In the genomic region with DNA sequence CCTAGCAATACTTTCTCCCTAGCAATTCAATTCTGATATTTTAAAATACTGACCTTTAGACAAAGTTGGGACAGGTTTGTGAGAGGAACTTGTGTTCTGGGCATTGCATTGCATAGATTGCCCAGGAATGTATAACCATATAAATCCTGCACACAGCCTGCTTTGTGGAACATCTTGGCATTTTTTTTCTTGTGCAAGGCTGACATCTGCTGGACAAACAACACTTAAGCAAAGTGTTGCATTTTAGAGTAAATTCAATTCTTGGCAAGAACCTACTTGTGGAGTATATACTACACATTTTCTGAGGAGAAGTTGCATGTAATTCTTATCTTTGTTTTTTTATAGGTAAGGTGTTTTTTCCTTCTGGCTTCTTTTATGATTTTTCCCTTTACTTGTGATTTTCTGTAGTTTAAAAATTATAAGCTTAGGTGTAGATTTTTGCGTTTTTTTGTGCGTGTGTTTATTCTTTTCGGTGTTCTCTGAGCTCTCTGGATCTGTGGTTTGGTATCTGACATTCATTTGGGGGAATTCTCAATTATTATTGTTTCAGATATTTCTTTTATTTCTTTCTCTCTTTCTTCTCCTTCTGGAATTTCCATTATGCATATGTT, we compare ENCODE assay signal across 8 cellular contexts. TPM values are rescaled to one million over a fixed set of nuclear protein-coding genes. Genes with fewer than 3 reads are reported as not detected.
DNase-seq lines count a peak whose midpoint lies in the region; ATAC-seq and TF ChIP-seq lines count a peak whose summit lies in the region.

No MANE protein-coding gene starts in this region.

- no peak overlapping the region for H3K4me3 Mint-ChIP-seq in WTC11
- H3K4me3 Mint-ChIP-seq in endothelial cell (ENCODE audit: unreplicated experiment): no peak overlapping the region

- peaks cover 24% of the 10 kb centered on the region for H3K4me1 Mint-ChIP-seq in WTC11
- H3K4me1 Mint-ChIP-seq in endothelial cell (ENCODE audit: unreplicated experiment): peaks cover 6% of the 10 kb centered on the region

- H3K9ac ChIP-seq in HCT116 (ENCODE audit: low read length): no peak overlapping the region

- H3K9me3 ChIP-seq in HCT116 (ENCODE audit: control insufficient read depth in 1 of 2, insufficient read depth in 1 of 2, low read depth in 1 of 2, low read length in 2 of 2) (no peaks in the 10 kb centered on the region), upper lobe of right lung (no peaks in the 10 kb centered on the region)

- H3K27ac ChIP-seq in HCT116 (ENCODE audit: low read depth, low read length) (no peak overlapping the region), upper lobe of right lung (no peak overlapping the region)

- DNase-seq in DMS114 treated with DMSO at 0.1 percent for 48 hours (lab: John Stamatoyannopoulos, UW; ENCODE audit: unreplicated experiment): peak; percentile 79
- peak; percentile 53 for DNase-seq in HCT116 (ENCODE audit: low read depth, low spot score)
- peak; percentile 41 for DNase-seq in NCI-H2196 treated with DMSO at 0.1 percent for 48 hours (lab: John Stamatoyannopoulos, UW; ENCODE audit: unreplicated experiment)
- peak; percentile 33 for DNase-seq in WTC11 (ENCODE audit: low spot score)
- peak; percentile 55 for DNase-seq in endothelial cell (ENCODE audit: low spot score)
- peak; percentile 54 for DNase-seq in middle frontal gyrus (ENCODE audit: extremely low spot score, low spot score)
- DNase-seq in upper lobe of right lung: no peak
- DNase-seq in lower leg skin (ENCODE audit: low spot score in 2 of 2): no peak

- BruUV-seq in HCT116 (replicated peaks; lab: Mats Ljungman, UMichigan): no TSS peak

- no peaks in the 10 kb centered on the region for H4K20me1 ChIP-seq in HCT116 (ENCODE audit: insufficient read depth)

- H3K4me1 ChIP-seq in HCT116 (ENCODE audit: control insufficient read depth in 1 of 2, insufficient read depth in 2 of 2, low read length in 2 of 2) (no peaks in the 10 kb centered on the region), upper lobe of right lung (no peaks in the 10 kb centered on the region)

- TF ChIP-seq POLR2A in HCT116 (IDR thresholded peaks at IDR 0.05; ENCODE audit: borderline replicate concordance, extremely low read depth, insufficient read depth, insufficient read length) (no peak), lower leg skin (IDR thresholded peaks at IDR 0.05) (no peak)

- intact Hi-C loops in HCT116 (cut with micrococcal nuclease) (loop anchor here (1.0 to 5.0 kb wide), 5 partner anchors 104 to 361 kb away; a partner anchor contains a TSS), upper lobe of right lung (cut with DNase I) (loop anchor here (10.0 kb wide), 1 partner anchor 213 kb away; no protein-coding TSS in a partner anchor), lower leg skin (cut with DNase I; ENCODE audit: low total_unique reads) (loop anchor here (10.0 kb wide), 2 partner anchors 203 to 253 kb away; no protein-coding TSS in a partner anchor)

- RAD21 ChIA-PET in HCT116 (lab: Charles Lee; ENCODE audit: low non-redundant PET in 1 of 2, low total read pairs in 2 of 2, uncharacterized antibody in 2 of 2, unreplicated experiment in 2 of 2): interaction anchor here in 1 of 2 experiments (1.0 kb wide), 1 partner anchor 198 kb away, joined by 5 read pairs; no protein-coding TSS in a partner anchor

- H3K4me3 ChIP-seq in HCT116 (replicated peaks in 1 of 2; ENCODE audit: low read depth in 1 of 2, low read length in 2 of 2) (no peak overlapping the region), upper lobe of right lung (no peak overlapping the region), lower leg skin (ENCODE audit: low read depth, poor library complexity, severe bottlenecking) (no peak overlapping the region)

- H3K9me3 Mint-ChIP-seq in WTC11 (no peaks in the 10 kb centered on the region), endothelial cell (ENCODE audit: unreplicated experiment) (no peaks in the 10 kb centered on the region)

- H3K36me3 Mint-ChIP-seq in WTC11 (no peaks in the 10 kb centered on the region), endothelial cell (ENCODE audit: low read depth, unreplicated experiment) (no peaks in the 10 kb centered on the region)

- H2AFZ ChIP-seq in HCT116 (ENCODE audit: low read depth, low read length, poor library complexity, severe bottlenecking): no peak overlapping the region

- ATAC-seq in HCT116 (peak; percentile 76), WTC11 (no peak; the same call in 1 of the 2 replicates), upper lobe of right lung (peak; percentile 77)

- CTCF ChIA-PET in HCT116 (lab: Charles Lee) (interaction anchor here (0.7 to 6.3 kb wide), 11 partner anchors 11 to 378 kb away, joined by 3 to 85 read pairs (median 3); a partner anchor contains a TSS), WTC11 (lab: Charles Lee) (interaction anchor here (0.7 to 3.4 kb wide), 10 partner anchors 34 to 269 kb away, joined by 3 to 37 read pairs (median 5); a partner anchor contains a TSS)

- 65 to 93% methylated on average over 3 of the region's 3 CpGs for WGBS in lower leg skin, 2 donors

- H3K27me3 Mint-ChIP-seq in WTC11 (ENCODE audit: low read depth) (peaks cover 4% of the 10 kb centered on the region; the same call in 1 of the 2 replicates), endothelial cell (ENCODE audit: unreplicated experiment) (no peaks in the 10 kb centered on the region)

- H3K36me3 ChIP-seq in HCT116 (ENCODE audit: control insufficient read depth in 1 of 2, insufficient read depth in 2 of 2, low read length in 2 of 2) (no peaks in the 10 kb centered on the region), upper lobe of right lung (no peaks in the 10 kb centered on the region)

- H3K4me2 ChIP-seq in HCT116 (ENCODE audit: low read length): no peak overlapping the region

- no peaks in the 10 kb centered on the region for H3K9me2 ChIP-seq in HCT116 (ENCODE audit: insufficient read depth)

- TF ChIP-seq CTCF in HCT116 (IDR thresholded peaks at IDR 0.05 in 2 of 3, conservative IDR thresholded peaks at IDR 0.05 in 1 of 3; ENCODE audit: borderline replicate concordance in 1 of 3, insufficient read depth in 1 of 3, low read depth in 2 of 3, low read length in 2 of 3): peak; percentile 53 to 82 (median 76)
- TF ChIP-seq CTCF in WTC11 (IDR thresholded peaks at IDR 0.05): peak; percentile 29; the same call in 1 of the 2 replicates
- peak; percentile 74 for TF ChIP-seq CTCF in endothelial cell (IDR thresholded peaks at IDR 0.05; ENCODE audit: unreplicated experiment)
- peak; percentile 72 for TF ChIP-seq CTCF in upper lobe of right lung (IDR thresholded peaks at IDR 0.05)
- TF ChIP-seq CTCF in lower leg skin (IDR thresholded peaks at IDR 0.05): no peak

- H3K27ac Mint-ChIP-seq in WTC11 (no peak overlapping the region), endothelial cell (ENCODE audit: unreplicated experiment) (no peak overlapping the region)

- no peaks in the 10 kb centered on the region for H3K79me2 ChIP-seq in HCT116 (ENCODE audit: insufficient read depth, low read length)

- H3K27me3 ChIP-seq in HCT116 (ENCODE audit: insufficient read depth, low read length) (peaks cover 85% of the 10 kb centered on the region), upper lobe of right lung (peaks cover 3% of the 10 kb centered on the region)

- peak; percentile 93 for TF ChIP-seq RAD21 in HCT116 (IDR thresholded peaks at IDR 0.05; ENCODE audit: low read depth)

- POLR2A ChIA-PET in HCT116 (lab: Charles Lee): no interaction called here
- POLR2A ChIA-PET in WTC11 (lab: Charles Lee): no interaction called here

TF ChIP-seq in HCT116, 20 proteins besides CTCF, POLR2A, EP300 and RAD21 (continues in another document):
- TF ChIP-seq EZH2 (IDR thresholded peaks at IDR 0.05) (no peak), CEBPB (IDR thresholded peaks at IDR 0.05; ENCODE audit: low read depth) (no peak), ZFX (IDR thresholded peaks at IDR 0.05) (no peak), TCF7L2 (IDR thresholded peaks at IDR 0.05; ENCODE audit: borderline replicate concordance, extremely low read depth, insufficient read depth, insufficient read length) (no peak)
- TF ChIP-seq, protein P1, sequence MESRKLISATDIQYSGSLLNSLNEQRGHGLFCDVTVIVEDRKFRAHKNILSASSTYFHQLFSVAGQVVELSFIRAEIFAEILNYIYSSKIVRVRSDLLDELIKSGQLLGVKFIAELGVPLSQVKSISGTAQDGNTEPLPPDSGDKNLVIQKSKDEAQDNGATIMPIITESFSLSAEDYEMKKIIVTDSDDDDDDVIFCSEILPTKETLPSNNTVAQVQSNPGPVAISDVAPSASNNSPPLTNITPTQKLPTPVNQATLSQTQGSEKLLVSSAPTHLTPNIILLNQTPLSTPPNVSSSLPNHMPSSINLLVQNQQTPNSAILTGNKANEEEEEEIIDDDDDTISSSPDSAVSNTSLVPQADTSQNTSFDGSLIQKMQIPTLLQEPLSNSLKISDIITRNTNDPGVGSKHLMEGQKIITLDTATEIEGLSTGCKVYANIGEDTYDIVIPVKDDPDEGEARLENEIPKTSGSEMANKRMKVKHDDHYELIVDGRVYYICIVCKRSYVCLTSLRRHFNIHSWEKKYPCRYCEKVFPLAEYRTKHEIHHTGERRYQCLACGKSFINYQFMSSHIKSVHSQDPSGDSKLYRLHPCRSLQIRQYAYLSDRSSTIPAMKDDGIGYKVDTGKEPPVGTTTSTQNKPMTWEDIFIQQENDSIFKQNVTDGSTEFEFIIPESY (IDR thresholded peaks at IDR 0.05; ENCODE audit: extremely low read depth, insufficient replicate concordance, low read length): no peak

TF ChIP-seq in WTC11, 78 proteins besides CTCF, POLR2A, EP300 and RAD21 (continues in another document):
- TF ChIP-seq, protein P2, sequence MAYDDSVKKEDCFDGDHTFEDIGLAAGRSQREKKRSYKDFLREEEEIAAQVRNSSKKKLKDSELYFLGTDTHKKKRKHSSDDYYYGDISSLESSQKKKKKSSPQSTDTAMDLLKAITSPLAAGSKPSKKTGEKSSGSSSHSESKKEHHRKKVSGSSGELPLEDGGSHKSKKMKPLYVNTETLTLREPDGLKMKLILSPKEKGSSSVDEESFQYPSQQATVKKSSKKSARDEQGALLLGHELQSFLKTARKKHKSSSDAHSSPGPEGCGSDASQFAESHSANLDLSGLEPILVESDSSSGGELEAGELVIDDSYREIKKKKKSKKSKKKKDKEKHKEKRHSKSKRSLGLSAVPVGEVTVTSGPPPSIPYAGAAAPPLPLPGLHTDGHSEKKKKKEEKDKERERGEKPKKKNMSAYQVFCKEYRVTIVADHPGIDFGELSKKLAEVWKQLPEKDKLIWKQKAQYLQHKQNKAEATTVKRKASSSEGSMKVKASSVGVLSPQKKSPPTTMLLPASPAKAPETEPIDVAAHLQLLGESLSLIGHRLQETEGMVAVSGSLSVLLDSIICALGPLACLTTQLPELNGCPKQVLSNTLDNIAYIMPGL (CRISPR knock-in tag; IDR thresholded peaks at IDR 0.05): no peak
- no peak for TF ChIP-seq ZNF671 (CRISPR knock-in tag; IDR thresholded peaks at IDR 0.05)

RNA-seq across cellular contexts. Expression of a gene that starts 26.4 kb away (rescaled TPM):
- total RNA-seq in HCT116 (2021; ENCODE audit: unreplicated experiment) (0.27 TPM), WTC11 (2021) (0.21 to 0.39 TPM (median 0.25 TPM) in 3 replicates), endothelial cell (ENCODE audit: unreplicated experiment) (0.95 TPM), upper lobe of right lung (6.7 TPM), lower leg skin (under 1 TPM in 1 of 4 donors, not detected in 3; 0.68 TPM)
- polyA plus RNA-seq in HCT116 (2012): not detected in 2 replicates

Comparison
In these comparisons a context has a peak if more than half of its experiments do, and no peak if none do; other contexts are left out.
1. DNase-seq: peak in DMS114 treated with DMSO at 0.1 percent for 48 hours (single experiment), HCT116 (single experiment), NCI-H2196 treated with DMSO at 0.1 percent for 48 hours (single experiment), WTC11 (single experiment), endothelial cell (single experiment) and middle frontal gyrus (single experiment); none in upper lobe of right lung (single experiment) and lower leg skin (0 of 2).
2. CTCF ChIP-seq: peak in HCT116 (3 of 3), WTC11 (single experiment), endothelial cell (single experiment) and upper lobe of right lung (single experiment); none in lower leg skin (0 of 3).